In genomic region chr2:235132641-235133040, GRCh38 we compare ENCODE assay signal across 25 cellular contexts.
"Had no signal": no experiment of that assay in that cellular context is flagged by ENCODE, and none has a peak within 500 bp of the region (broad histone marks: within the 10 kb centered on the region; RNA-seq: fewer than 3 reads in every experiment).

No MANE protein-coding gene starts in this region.

- H3K36me3 Mint-ChIP-seq: naive thymus-derived CD8-positive, alpha-beta T cell; stimulated activated naive B cell treated with anti-CD40 and anti-IgM and Interleukin-4, amounts not matched to agents 10 μg/mL and 1 μg/mL and 100 μg/mL, for 72 hours had no signal

- H3K9ac ChIP-seq: parathyroid adenoma had no signal

- H3K4me3 Mint-ChIP-seq: effector memory CD8-positive, alpha-beta T cell; naive thymus-derived CD8-positive, alpha-beta T cell; stimulated activated naive B cell treated with anti-CD40 and anti-IgM and Interleukin-4, amounts not matched to agents 10 μg/mL and 1 μg/mL and 100 μg/mL, for 72 hours; stimulated activated naive CD8-positive, alpha-beta T cell treated with anti-CD3 and anti-CD28 coated beads, Interleukin-15, Interleukin-2, amounts not matched to agents 100 ng/mL and 50 ng/mL, for 24 hours had no signal

- H3K27me3 ChIP-seq: left lung, right lobe of liver, tibial nerve, upper lobe of left lung had no signal

- H3K9me3 ChIP-seq: gastroesophageal sphincter, heart right ventricle, left lung, neutrophil, right lobe of liver, thoracic aorta, tibial nerve, upper lobe of left lung had no signal

- H3K4me3 ChIP-seq: gastroesophageal sphincter, heart right ventricle, left lung, right lobe of liver, thoracic aorta, tibial nerve, upper lobe of left lung had no signal

- H3K27ac ChIP-seq: epithelial cell of prostate, foreskin keratinocyte, gastroesophageal sphincter, heart right ventricle, left lung, neutrophil, parathyroid adenoma, right lobe of liver, thoracic aorta, tibial nerve, upper lobe of left lung had no signal

- H3K4me1 ChIP-seq: foreskin keratinocyte, gastroesophageal sphincter, left lung, parathyroid adenoma, right lobe of liver had no signal

- H2AFZ ChIP-seq: parathyroid adenoma had no signal

- DNase-seq: cortex of kidney; effector memory CD8-positive, alpha-beta T cell; foreskin keratinocyte; glutamatergic neuron; heart right ventricle; hippocampal formation; left cardiac atrium; left lung; mesenchymal stem cell; midbrain; naive thymus-derived CD8-positive, alpha-beta T cell; right lobe of liver; small intestine; stimulated activated CD4-positive, alpha-beta T cell treated with anti-CD3 and anti-CD28 coated beads, Interleukin-15, amount 100 ng/mL, for 24 hours; stimulated activated CD4-positive, alpha-beta T cell treated with anti-CD3 and anti-CD28 coated beads, Interleukin-2, amount 100 ng/mL, for 48 hours; stimulated activated naive B cell treated with anti-CD40 and anti-IgM and Interleukin-4, amounts not matched to agents 10 μg/mL and 1 μg/mL and 100 μg/mL, for 72 hours; upper lobe of left lung had no signal

- H3K27ac Mint-ChIP-seq: effector memory CD8-positive, alpha-beta T cell; naive thymus-derived CD8-positive, alpha-beta T cell; progenitor cell of endocrine pancreas; stimulated activated naive B cell treated with anti-CD40 and anti-IgM and Interleukin-4, amounts not matched to agents 10 μg/mL and 1 μg/mL and 100 μg/mL, for 72 hours; stimulated activated naive CD8-positive, alpha-beta T cell treated with anti-CD3 and anti-CD28 coated beads, Interleukin-15, Interleukin-2, amounts not matched to agents 100 ng/mL and 50 ng/mL, for 24 hours had no signal

- H3K4me1 Mint-ChIP-seq: naive thymus-derived CD8-positive, alpha-beta T cell had no signal

- H3K36me3 ChIP-seq: gastroesophageal sphincter, heart right ventricle, left lung, neutrophil, right lobe of liver, thoracic aorta, tibial nerve, upper lobe of left lung had no signal

- H3K9me3 Mint-ChIP-seq: effector memory CD8-positive, alpha-beta T cell; naive thymus-derived CD8-positive, alpha-beta T cell; stimulated activated naive B cell treated with anti-CD40 and anti-IgM and Interleukin-4, amounts not matched to agents 10 μg/mL and 1 μg/mL and 100 μg/mL, for 72 hours; stimulated activated naive CD8-positive, alpha-beta T cell treated with anti-CD3 and anti-CD28 coated beads, Interleukin-15, Interleukin-2, amounts not matched to agents 100 ng/mL and 50 ng/mL, for 24 hours had no signal

- H3K79me2 ChIP-seq: parathyroid adenoma had no signal
